1 cellular context compared by ENCODE assay signal in the genomic region with DNA sequence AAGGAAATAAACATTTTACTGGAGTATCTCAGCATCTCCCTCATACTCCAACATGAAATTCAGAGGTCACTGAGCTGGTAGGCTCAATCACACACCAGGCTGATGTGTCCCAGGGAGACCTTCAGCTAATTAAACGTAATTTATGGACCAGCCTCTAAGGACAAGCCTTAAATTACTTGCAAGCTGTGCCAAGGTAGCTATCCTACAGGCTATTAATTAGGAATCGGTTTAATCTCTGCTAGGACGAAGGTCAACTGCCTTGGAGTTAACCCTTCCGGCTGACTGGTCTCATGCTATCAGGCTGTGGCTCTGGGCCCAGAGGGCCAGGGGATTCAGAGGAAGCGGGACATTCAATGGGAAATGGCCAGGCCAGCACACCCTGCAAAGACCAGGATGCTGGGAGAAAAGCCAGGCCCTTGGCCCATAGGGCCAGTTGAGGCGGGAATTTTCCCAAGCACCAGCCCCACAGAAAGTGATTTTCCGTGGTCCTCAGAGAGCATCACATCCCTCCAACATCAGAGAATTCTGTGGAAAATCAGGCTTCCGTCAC.
TF ChIP-seq lines count a peak whose summit lies in the region.

No MANE protein-coding gene starts in this region.

TF ChIP-seq in A549, 52 proteins besides CTCF, POLR2A, EP300 and RAD21 (continued from another document):
- TF ChIP-seq, protein P1, sequence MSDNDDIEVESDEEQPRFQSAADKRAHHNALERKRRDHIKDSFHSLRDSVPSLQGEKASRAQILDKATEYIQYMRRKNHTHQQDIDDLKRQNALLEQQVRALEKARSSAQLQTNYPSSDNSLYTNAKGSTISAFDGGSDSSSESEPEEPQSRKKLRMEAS (IDR thresholded peaks at IDR 0.05) = no peak
- no peak for TF ChIP-seq TP53 (CRISPR knock-in tag; IDR thresholded peaks at IDR 0.05)
- TF ChIP-seq CHD2 (IDR thresholded peaks at IDR 0.05; ENCODE audit: low read length, partially characterized antibody) = no peak
- TF ChIP-seq, protein P2, sequence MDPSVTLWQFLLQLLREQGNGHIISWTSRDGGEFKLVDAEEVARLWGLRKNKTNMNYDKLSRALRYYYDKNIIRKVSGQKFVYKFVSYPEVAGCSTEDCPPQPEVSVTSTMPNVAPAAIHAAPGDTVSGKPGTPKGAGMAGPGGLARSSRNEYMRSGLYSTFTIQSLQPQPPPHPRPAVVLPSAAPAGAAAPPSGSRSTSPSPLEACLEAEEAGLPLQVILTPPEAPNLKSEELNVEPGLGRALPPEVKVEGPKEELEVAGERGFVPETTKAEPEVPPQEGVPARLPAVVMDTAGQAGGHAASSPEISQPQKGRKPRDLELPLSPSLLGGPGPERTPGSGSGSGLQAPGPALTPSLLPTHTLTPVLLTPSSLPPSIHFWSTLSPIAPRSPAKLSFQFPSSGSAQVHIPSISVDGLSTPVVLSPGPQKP (IDR thresholded peaks at IDR 0.05; ENCODE audit: low read depth, low read length) = no peak
